In genomic region chr12:93317227-93317626, GRCh38 we compare ENCODE assay signal across 18 cellular contexts.
DNase-seq lines count a peak whose midpoint lies in the region; ATAC-seq, FAIRE-seq and TF ChIP-seq lines count a peak whose summit lies in the region.
"Had no signal": no experiment of that assay in that cellular context is flagged by ENCODE, and none has a peak within 500 bp of the region (broad histone marks: within the 10 kb centered on the region; RNA-seq: fewer than 3 reads in every experiment).

No MANE protein-coding gene starts in this region.

- CTCF ChIA-PET in activated CD4-positive, alpha-beta T cell treated with anti-CD3 and anti-CD28 coated beads for 36 hours (lab: Charles Lee), result interaction anchor here (0.6 to 1.5 kb wide), 5 partner anchors 11 to 330 kb away, joined by 3 to 4 read pairs (median 3); no protein-coding TSS in a partner anchor

- peaks cover 4 to 13% of the 10 kb centered on the region in 2 experiments for H3K4me1 ChIP-seq in trophoblast cell (ENCODE audit: control insufficient read depth in 1 of 2, insufficient read depth in 2 of 2, low read length in 2 of 2)

- H2BK5ac ChIP-seq in trophoblast cell (ENCODE audit: low read depth, low read length, poor library complexity), result no peak overlapping the region

- no peak for TF ChIP-seq CTCF in NB4 (IDR thresholded peaks at IDR 0.05; ENCODE audit: low read depth, low read length)
- no peak for TF ChIP-seq CTCF in bronchial epithelial cell (IDR thresholded peaks at IDR 0.05; ENCODE audit: insufficient read depth, low read length, severe bottlenecking)

- no peak overlapping the region for H3K23ac ChIP-seq in trophoblast cell (ENCODE audit: low read length)

- H3K4me3 Mint-ChIP-seq in activated CD4-positive, alpha-beta T cell treated with anti-CD3 and anti-CD28 coated beads for 36 hours, result no peak overlapping the region
- H3K4me3 Mint-ChIP-seq: T-cell had no signal

- H3K9me3 Mint-ChIP-seq in activated CD4-positive, alpha-beta T cell treated with anti-CD3 and anti-CD28 coated beads for 36 hours (ENCODE audit: low read depth), result no peaks in the 10 kb centered on the region
- H3K9me3 Mint-ChIP-seq: T-cell had no signal

- no peaks in the 10 kb centered on the region for H3K27me3 Mint-ChIP-seq in activated CD4-positive, alpha-beta T cell treated with anti-CD3 and anti-CD28 coated beads for 36 hours
- H3K27me3 Mint-ChIP-seq: T-cell had no signal

- H3K14ac ChIP-seq in trophoblast cell (ENCODE audit: low read length), result no peak overlapping the region

- H3K79me1 ChIP-seq in trophoblast cell (ENCODE audit: low read length), result no peaks in the 10 kb centered on the region

- H2BK12ac ChIP-seq in trophoblast cell (ENCODE audit: low read length), result no peak overlapping the region

- no peak overlapping the region for H4K8ac ChIP-seq in trophoblast cell (ENCODE audit: low read depth, low read length)

- no peak overlapping the region for H3K4me2 ChIP-seq in trophoblast cell (ENCODE audit: low read length)

- H3K27me3 ChIP-seq in bronchial epithelial cell (ENCODE audit: control insufficient read depth, insufficient read depth, low read length) (no peaks in the 10 kb centered on the region), trophoblast cell (ENCODE audit: insufficient read depth, low read length) (no peaks in the 10 kb centered on the region)

- WGBS in trophoblast cell (ENCODE audit: extremely low coverage, insufficient coverage, insufficient read length), result no CpG with 5 or more reads among the region's 6 CpGs

- intact Hi-C loops in activated CD4-positive, alpha-beta T cell treated with anti-CD3 and anti-CD28 coated beads for 36 hours (cut with DNase I, micrococcal nuclease), result no loop called here

- DNase-seq in activated CD4-positive, alpha-beta T cell treated with anti-CD3 and anti-CD28 coated beads for 36 hours, result peak; percentile 13
- no peak for DNase-seq in activated CD4-positive, alpha-beta T cell treated with anti-CD3 and anti-CD28 coated beads for 4 hours
- peak; percentile 70 for DNase-seq in NB4 (ENCODE audit: low read depth)
- peak; percentile 50 for DNase-seq in bronchial epithelial cell (ENCODE audit: low read depth)
- peak; percentile 69 to 88 for DNase-seq in trophoblast cell
- DNase-seq in cerebellar cortex (ENCODE audit: low spot score), result no peak
- no peak for DNase-seq in nucleus accumbens (lab: John Stamatoyannopoulos, UW)
- DNase-seq: ACHN; activated CD4-positive, alpha-beta T cell treated with anti-CD3 and anti-CD28 coated beads, Interleukin-2, amount 50 U/mL, for 48 hours; activated naive CD4-positive, alpha-beta T cell; central memory CD4-positive, alpha-beta T cell; NCI-H1048; NCI-H774; posterior cingulate gyrus; stimulated activated CD8-positive, alpha-beta memory T cell treated with anti-CD3 and anti-CD28 coated beads, Interleukin-4, amount 100 ng/mL, for 48 hours; T-cell had no signal

- no peak overlapping the region for H3K27ac Mint-ChIP-seq in activated CD4-positive, alpha-beta T cell treated with anti-CD3 and anti-CD28 coated beads for 36 hours

- no peak overlapping the region for H2BK120ac ChIP-seq in trophoblast cell (ENCODE audit: insufficient read depth, low read length, poor library complexity)

- no peak overlapping the region for H4K91ac ChIP-seq in trophoblast cell (ENCODE audit: low read depth, low read length)

- no peak overlapping the region for H2AK5ac ChIP-seq in trophoblast cell (ENCODE audit: low read length)

- peaks cover 5% of the 10 kb centered on the region for H3K4me1 Mint-ChIP-seq in activated CD4-positive, alpha-beta T cell treated with anti-CD3 and anti-CD28 coated beads for 36 hours

- H3K4ac ChIP-seq in trophoblast cell (ENCODE audit: low read depth, low read length), result no peak overlapping the region

- H3K36me3 Mint-ChIP-seq in activated CD4-positive, alpha-beta T cell treated with anti-CD3 and anti-CD28 coated beads for 36 hours (ENCODE audit: low read depth), result no peaks in the 10 kb centered on the region
- H3K36me3 Mint-ChIP-seq: T-cell had no signal

- no peak for FAIRE-seq in bronchial epithelial cell (lab: Jason Lieb, UNC)
- FAIRE-seq: GM12878 had no signal

- H3K4me3 ChIP-seq in NB4 (ENCODE audit: low read depth, low read length) (no peak overlapping the region), bronchial epithelial cell (ENCODE audit: low read depth, low read length) (no peak overlapping the region), trophoblast cell (ENCODE audit: low read depth, low read length) (no peak overlapping the region)
- H3K4me3 ChIP-seq: GM12878 had no signal

- no peak overlapping the region for H3K18ac ChIP-seq in trophoblast cell (ENCODE audit: low read length)

- POLR2A ChIA-PET in activated CD4-positive, alpha-beta T cell treated with anti-CD3 and anti-CD28 coated beads for 36 hours (lab: Charles Lee), result no interaction called here

- no peak overlapping the region for H3K9ac ChIP-seq in trophoblast cell (ENCODE audit: low read length)

- TF ChIP-seq POLR2A in NB4 (IDR thresholded peaks at IDR 0.05; ENCODE audit: extremely low read depth, insufficient read length), result no peak

- no peak overlapping the region for H2AFZ ChIP-seq in trophoblast cell (ENCODE audit: insufficient read depth, low read length, poor library complexity)

- no peaks in the 10 kb centered on the region for H3K79me2 ChIP-seq in trophoblast cell (ENCODE audit: control insufficient read depth, insufficient read depth, low read length, poor library complexity)

- H4K12ac ChIP-seq in trophoblast cell (ENCODE audit: low read depth, low read length), result no peak overlapping the region

- H3K36me3 ChIP-seq in bronchial epithelial cell (ENCODE audit: control insufficient read depth, insufficient read depth, low read length) (no peaks in the 10 kb centered on the region), trophoblast cell (ENCODE audit: control insufficient read depth in 1 of 2, insufficient read depth in 2 of 2, low read length in 2 of 2) (no peaks in the 10 kb centered on the region)

- peak; percentile 47 for ATAC-seq in activated CD4-positive, alpha-beta T cell treated with anti-CD3 and anti-CD28 coated beads for 36 hours
- ATAC-seq in GM21619 (IDR thresholded peaks at IDR 0.05; ENCODE audit: unreplicated experiment), result no peak
- ATAC-seq: GM12878 had no signal

- H3K9me3 ChIP-seq in trophoblast cell (ENCODE audit: insufficient read depth, low read depth, low read length), result no peaks in the 10 kb centered on the region

- no peak overlapping the region for H3K27ac ChIP-seq in trophoblast cell (ENCODE audit: low read depth, low read length)

Comparison
In these comparisons a context has a peak if more than half of its experiments do, and no peak if none do; other contexts are left out.
1. DNase-seq: peak in activated CD4-positive, alpha-beta T cell treated with anti-CD3 and anti-CD28 coated beads for 36 hours (single experiment), NB4 (single experiment), bronchial epithelial cell (single experiment) and trophoblast cell (2 of 2); none in activated CD4-positive, alpha-beta T cell treated with anti-CD3 and anti-CD28 coated beads for 4 hours (0 of 2), cerebellar cortex (single experiment) and nucleus accumbens (0 of 56).